ENCODE assay signal across 26 cellular contexts in the genomic region with DNA sequence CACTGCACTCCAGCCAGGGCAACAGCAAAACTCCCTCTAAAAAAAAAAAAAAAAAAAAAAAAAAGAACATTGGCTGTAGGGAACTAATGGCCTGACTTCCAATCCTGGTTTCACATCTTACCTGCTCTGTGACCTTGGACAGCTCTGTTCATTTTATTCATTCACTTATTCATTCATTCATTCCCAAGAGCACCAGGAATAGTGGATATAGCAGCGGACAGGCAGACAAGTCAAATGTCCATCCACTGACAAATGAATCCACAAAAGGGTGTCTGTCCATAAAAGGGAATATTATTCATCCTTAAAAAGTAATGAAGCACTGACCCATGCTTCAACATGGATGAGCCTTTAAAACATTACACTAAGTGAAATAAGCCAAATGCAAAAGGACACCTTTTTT.
"Had no signal": no experiment of that assay in that cellular context is flagged by ENCODE, and none has a peak within 500 bp of the region (broad histone marks: within the 10 kb centered on the region; RNA-seq: fewer than 3 reads in every experiment).

No MANE protein-coding gene starts in this region.

- H3K36me3 ChIP-seq: left lung, ovary, right atrium auricular region, right lobe of liver, thoracic aorta, tibial artery, upper lobe of right lung had no signal

- H3K9me3 ChIP-seq: left lung, ovary, right atrium auricular region, right lobe of liver, thoracic aorta, tibial artery, upper lobe of right lung had no signal

- H3K27me3 ChIP-seq: left lung, ovary, right atrium auricular region, right lobe of liver, tibial artery, upper lobe of right lung had no signal

- H3K4me1 ChIP-seq: right atrium auricular region had no signal

- DNase-seq: hypothalamus; immature natural killer cell; kidney; left colon; left lung; mesendoderm; naive B cell; natural killer cell; ovary; right lobe of liver; stimulated activated CD4-positive, alpha-beta T cell treated with anti-CD3 and anti-CD28 coated beads, Interleukin-1b, Interleukin-23, amount 100 ng/mL, for 48 hours; stimulated activated CD4-positive, alpha-beta T cell treated with anti-CD3 and anti-CD28 coated beads, Interleukin-2, amount 100 ng/mL, for 48 hours; stimulated activated CD4-positive, alpha-beta T cell treated with anti-CD3 and anti-CD28 coated beads, Interleukin-4, amount 100 ng/mL, for 4 hours; stimulated activated CD8-positive, alpha-beta memory T cell treated with anti-CD3 and anti-CD28 coated beads, Interleukin-4, amount 100 ng/mL, for 48 hours; stimulated activated naive CD4-positive, alpha-beta T cell treated with Interleukin-2 at 50 U/mL for 16 hours; stimulated activated naive CD8-positive, alpha-beta T cell treated with anti-CD3 and anti-CD28 coated beads, Interleukin-15, amount 100 ng/mL, for 72 hours; tibial artery; trophoblast cell; upper lobe of right lung had no signal

- H3K27ac ChIP-seq: left lung, ovary, right atrium auricular region, right lobe of liver, thoracic aorta, tibial artery, upper lobe of right lung had no signal

- H3K4me2 ChIP-seq: smooth muscle cell had no signal

- H3K4me3 ChIP-seq: left lung, lung, ovary, right atrium auricular region, right lobe of liver, smooth muscle cell, thoracic aorta, tibial artery, upper lobe of right lung had no signal

- FAIRE-seq: islet of Langerhans, kidney, urothelium cell line had no signal

- ATAC-seq: left colon; left lung; natural killer cell; right lobe of liver; stimulated activated memory B cell treated with anti-CD40 and anti-IgM and Interleukin-4, amounts not matched to agents 10 μg/mL and 1 μg/mL and 100 μg/mL, for 72 hours; stimulated activated naive CD8-positive, alpha-beta T cell treated with anti-CD3 and anti-CD28 coated beads, Interleukin-15, amount 100 ng/mL, for 72 hours; upper lobe of right lung had no signal
